Comparison of ENCODE assay signal across 1 cellular context in the genomic region with DNA sequence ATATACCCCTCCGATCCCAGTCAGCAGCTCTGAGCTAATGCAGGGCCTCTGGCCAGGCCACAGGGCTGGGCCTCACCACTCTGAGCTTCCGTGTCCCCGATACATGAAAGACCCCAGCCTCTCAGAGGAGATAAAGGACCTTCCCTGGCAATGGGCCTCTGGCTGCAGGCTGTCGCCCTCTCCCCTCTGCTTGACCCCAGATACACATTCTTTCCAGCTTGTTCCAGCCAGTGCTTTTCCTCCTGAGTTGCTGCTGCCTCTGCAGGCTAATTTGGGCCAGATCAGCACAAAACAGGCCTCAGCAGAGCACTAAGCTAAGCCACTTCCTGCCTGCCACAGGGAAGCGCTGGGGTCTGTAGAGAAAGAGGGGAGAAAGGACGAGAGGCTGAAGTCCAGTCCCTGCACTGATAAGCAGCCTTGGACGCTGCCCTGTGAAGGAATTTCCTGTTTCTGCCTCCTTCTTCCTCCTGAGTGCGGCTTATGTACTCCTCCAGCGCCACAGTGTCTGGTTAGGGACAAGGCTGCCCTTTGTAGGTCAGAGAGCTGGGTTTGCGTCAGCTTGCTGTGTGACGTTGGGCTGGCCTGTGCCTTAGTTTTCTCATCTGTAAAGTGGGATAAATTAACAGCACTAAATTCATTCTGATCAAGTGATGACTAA.
TF ChIP-seq lines count a peak whose summit lies in the region.

No MANE protein-coding gene starts in this region.

TF ChIP-seq in HepG2, 621 proteins besides CTCF, POLR2A, EP300 and RAD21 (continued from another document and continues in another):
- TF ChIP-seq ZNF543 (CRISPR knock-in tag; IDR thresholded peaks at IDR 0.05) (no peak), ARID2 (CRISPR knock-in tag; IDR thresholded peaks at IDR 0.05; ENCODE audit: borderline replicate concordance) (peak; percentile 66; the same call in 1 of the 2 replicates), GZF1 (CRISPR knock-in tag; IDR thresholded peaks at IDR 0.05) (no peak), JUN (CRISPR knock-in tag; IDR thresholded peaks at IDR 0.05) (no peak), ZNF850 (CRISPR knock-in tag; conservative IDR thresholded peaks at IDR 0.05) (no peak), GTF2F1 (IDR thresholded peaks at IDR 0.05; ENCODE audit: low read length) (no peak), ZNF292 (CRISPR knock-in tag; IDR thresholded peaks at IDR 0.05; ENCODE audit: borderline replicate concordance, low read depth) (peak; percentile 99), MEIS2 (CRISPR knock-in tag; IDR thresholded peaks at IDR 0.05) (0 out of 2 replicates have a peak, but pooled peaks have one; percentile 58), FOXM1 (CRISPR knock-in tag; IDR thresholded peaks at IDR 0.05) (no peak), KLF16 (CRISPR knock-in tag; IDR thresholded peaks at IDR 0.05) (no peak), FOXA1 (IDR thresholded peaks at IDR 0.05) (no peak), FOXA1 (CRISPR knock-in tag; IDR thresholded peaks at IDR 0.05) (peak; percentile 84), SYNCRIP (IDR thresholded peaks at IDR 0.05; ENCODE audit: insufficient read depth, low read depth, low read length) (no peak), TGIF2 (CRISPR knock-in tag; IDR thresholded peaks at IDR 0.05) (no peak), MIER2 (CRISPR knock-in tag; IDR thresholded peaks at IDR 0.05) (peak; percentile 61), ZNF619 (CRISPR knock-in tag; IDR thresholded peaks at IDR 0.05) (no peak), TSC22D2 (CRISPR knock-in tag; IDR thresholded peaks at IDR 0.05; ENCODE audit: borderline replicate concordance) (no peak; the same call in 1 of the 2 replicates), ZFX (CRISPR knock-in tag; IDR thresholded peaks at IDR 0.05; ENCODE audit: low read depth) (peak; percentile 96), ZBTB7B (CRISPR knock-in tag; IDR thresholded peaks at IDR 0.05) (peak; percentile 97), HNRNPL (IDR thresholded peaks at IDR 0.05; ENCODE audit: low read depth, low read length) (no peak), ZNF556 (CRISPR knock-in tag; IDR thresholded peaks at IDR 0.05; ENCODE audit: borderline replicate concordance) (no peak), SIN3A (IDR thresholded peaks at IDR 0.05; ENCODE audit: borderline replicate concordance, low read depth, low read length) (no peak), NCOA2 (CRISPR knock-in tag; IDR thresholded peaks at IDR 0.05) (peak; percentile 89), NPAS2 (CRISPR knock-in tag; IDR thresholded peaks at IDR 0.05; ENCODE audit: borderline replicate concordance) (no peak), SIX4 (CRISPR knock-in tag; IDR thresholded peaks at IDR 0.05) (no peak), ZSCAN12 (CRISPR knock-in tag; IDR thresholded peaks at IDR 0.05) (no peak), ZFP36 (IDR thresholded peaks at IDR 0.05; ENCODE audit: borderline replicate concordance, low read depth, low read length, partially characterized antibody) (no peak), ZNF746 (CRISPR knock-in tag; IDR thresholded peaks at IDR 0.05) (no peak), MTF2 (CRISPR knock-in tag; IDR thresholded peaks at IDR 0.05; ENCODE audit: borderline replicate concordance) (no peak), ZNF720 (CRISPR knock-in tag; IDR thresholded peaks at IDR 0.05) (no peak), ZKSCAN8 (CRISPR knock-in tag; IDR thresholded peaks at IDR 0.05; ENCODE audit: borderline replicate concordance) (0 out of 2 replicates have a peak, but pooled peaks have one; percentile 56), ZFY (CRISPR knock-in tag; IDR thresholded peaks at IDR 0.05) (peak; percentile 91), ZNF564 (CRISPR knock-in tag; IDR thresholded peaks at IDR 0.05) (0 out of 2 replicates have a peak, but pooled peaks have one; percentile 39), ZNF326 (CRISPR knock-in tag; IDR thresholded peaks at IDR 0.05; ENCODE audit: borderline replicate concordance) (no peak), ZMYM2 (CRISPR knock-in tag; IDR thresholded peaks at IDR 0.05) (peak; percentile 98), JARID2 (CRISPR knock-in tag; IDR thresholded peaks at IDR 0.05; ENCODE audit: insufficient replicate concordance) (no peak)
- TF ChIP-seq, protein P1, sequence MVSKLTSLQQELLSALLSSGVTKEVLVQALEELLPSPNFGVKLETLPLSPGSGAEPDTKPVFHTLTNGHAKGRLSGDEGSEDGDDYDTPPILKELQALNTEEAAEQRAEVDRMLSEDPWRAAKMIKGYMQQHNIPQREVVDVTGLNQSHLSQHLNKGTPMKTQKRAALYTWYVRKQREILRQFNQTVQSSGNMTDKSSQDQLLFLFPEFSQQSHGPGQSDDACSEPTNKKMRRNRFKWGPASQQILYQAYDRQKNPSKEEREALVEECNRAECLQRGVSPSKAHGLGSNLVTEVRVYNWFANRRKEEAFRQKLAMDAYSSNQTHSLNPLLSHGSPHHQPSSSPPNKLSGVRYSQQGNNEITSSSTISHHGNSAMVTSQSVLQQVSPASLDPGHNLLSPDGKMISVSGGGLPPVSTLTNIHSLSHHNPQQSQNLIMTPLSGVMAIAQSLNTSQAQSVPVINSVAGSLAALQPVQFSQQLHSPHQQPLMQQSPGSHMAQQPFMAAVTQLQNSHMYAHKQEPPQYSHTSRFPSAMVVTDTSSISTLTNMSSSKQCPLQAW (CRISPR knock-in tag; IDR thresholded peaks at IDR 0.05), result peak; percentile 94
- TF ChIP-seq, protein P2, sequence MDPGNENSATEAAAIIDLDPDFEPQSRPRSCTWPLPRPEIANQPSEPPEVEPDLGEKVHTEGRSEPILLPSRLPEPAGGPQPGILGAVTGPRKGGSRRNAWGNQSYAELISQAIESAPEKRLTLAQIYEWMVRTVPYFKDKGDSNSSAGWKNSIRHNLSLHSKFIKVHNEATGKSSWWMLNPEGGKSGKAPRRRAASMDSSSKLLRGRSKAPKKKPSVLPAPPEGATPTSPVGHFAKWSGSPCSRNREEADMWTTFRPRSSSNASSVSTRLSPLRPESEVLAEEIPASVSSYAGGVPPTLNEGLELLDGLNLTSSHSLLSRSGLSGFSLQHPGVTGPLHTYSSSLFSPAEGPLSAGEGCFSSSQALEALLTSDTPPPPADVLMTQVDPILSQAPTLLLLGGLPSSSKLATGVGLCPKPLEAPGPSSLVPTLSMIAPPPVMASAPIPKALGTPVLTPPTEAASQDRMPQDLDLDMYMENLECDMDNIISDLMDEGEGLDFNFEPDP (CRISPR knock-in tag; conservative IDR thresholded peaks at IDR 0.05), result no peak
- TF ChIP-seq, protein P3, sequence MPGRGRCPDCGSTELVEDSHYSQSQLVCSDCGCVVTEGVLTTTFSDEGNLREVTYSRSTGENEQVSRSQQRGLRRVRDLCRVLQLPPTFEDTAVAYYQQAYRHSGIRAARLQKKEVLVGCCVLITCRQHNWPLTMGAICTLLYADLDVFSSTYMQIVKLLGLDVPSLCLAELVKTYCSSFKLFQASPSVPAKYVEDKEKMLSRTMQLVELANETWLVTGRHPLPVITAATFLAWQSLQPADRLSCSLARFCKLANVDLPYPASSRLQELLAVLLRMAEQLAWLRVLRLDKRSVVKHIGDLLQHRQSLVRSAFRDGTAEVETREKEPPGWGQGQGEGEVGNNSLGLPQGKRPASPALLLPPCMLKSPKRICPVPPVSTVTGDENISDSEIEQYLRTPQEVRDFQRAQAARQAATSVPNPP (CRISPR knock-in tag; IDR thresholded peaks at IDR 0.05), result no peak
- TF ChIP-seq, protein P4, sequence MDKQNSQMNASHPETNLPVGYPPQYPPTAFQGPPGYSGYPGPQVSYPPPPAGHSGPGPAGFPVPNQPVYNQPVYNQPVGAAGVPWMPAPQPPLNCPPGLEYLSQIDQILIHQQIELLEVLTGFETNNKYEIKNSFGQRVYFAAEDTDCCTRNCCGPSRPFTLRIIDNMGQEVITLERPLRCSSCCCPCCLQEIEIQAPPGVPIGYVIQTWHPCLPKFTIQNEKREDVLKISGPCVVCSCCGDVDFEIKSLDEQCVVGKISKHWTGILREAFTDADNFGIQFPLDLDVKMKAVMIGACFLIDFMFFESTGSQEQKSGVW (CRISPR knock-in tag; IDR thresholded peaks at IDR 0.05; ENCODE audit: borderline replicate concordance), result no peak; the same call in 1 of the 2 replicates
- TF ChIP-seq, protein P5, sequence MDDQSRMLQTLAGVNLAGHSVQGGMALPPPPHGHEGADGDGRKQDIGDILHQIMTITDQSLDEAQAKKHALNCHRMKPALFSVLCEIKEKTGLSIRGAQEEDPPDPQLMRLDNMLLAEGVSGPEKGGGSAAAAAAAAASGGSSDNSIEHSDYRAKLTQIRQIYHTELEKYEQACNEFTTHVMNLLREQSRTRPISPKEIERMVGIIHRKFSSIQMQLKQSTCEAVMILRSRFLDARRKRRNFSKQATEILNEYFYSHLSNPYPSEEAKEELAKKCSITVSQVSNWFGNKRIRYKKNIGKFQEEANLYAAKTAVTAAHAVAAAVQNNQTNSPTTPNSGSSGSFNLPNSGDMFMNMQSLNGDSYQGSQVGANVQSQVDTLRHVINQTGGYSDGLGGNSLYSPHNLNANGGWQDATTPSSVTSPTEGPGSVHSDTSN (CRISPR knock-in tag; IDR thresholded peaks at IDR 0.05; ENCODE audit: borderline replicate concordance), result no peak
- TF ChIP-seq, protein P6, sequence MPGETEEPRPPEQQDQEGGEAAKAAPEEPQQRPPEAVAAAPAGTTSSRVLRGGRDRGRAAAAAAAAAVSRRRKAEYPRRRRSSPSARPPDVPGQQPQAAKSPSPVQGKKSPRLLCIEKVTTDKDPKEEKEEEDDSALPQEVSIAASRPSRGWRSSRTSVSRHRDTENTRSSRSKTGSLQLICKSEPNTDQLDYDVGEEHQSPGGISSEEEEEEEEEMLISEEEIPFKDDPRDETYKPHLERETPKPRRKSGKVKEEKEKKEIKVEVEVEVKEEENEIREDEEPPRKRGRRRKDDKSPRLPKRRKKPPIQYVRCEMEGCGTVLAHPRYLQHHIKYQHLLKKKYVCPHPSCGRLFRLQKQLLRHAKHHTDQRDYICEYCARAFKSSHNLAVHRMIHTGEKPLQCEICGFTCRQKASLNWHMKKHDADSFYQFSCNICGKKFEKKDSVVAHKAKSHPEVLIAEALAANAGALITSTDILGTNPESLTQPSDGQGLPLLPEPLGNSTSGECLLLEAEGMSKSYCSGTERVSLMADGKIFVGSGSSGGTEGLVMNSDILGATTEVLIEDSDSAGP (CRISPR knock-in tag; IDR thresholded peaks at IDR 0.05; ENCODE audit: borderline replicate concordance), result peak; percentile 82
- TF ChIP-seq, protein P7, sequence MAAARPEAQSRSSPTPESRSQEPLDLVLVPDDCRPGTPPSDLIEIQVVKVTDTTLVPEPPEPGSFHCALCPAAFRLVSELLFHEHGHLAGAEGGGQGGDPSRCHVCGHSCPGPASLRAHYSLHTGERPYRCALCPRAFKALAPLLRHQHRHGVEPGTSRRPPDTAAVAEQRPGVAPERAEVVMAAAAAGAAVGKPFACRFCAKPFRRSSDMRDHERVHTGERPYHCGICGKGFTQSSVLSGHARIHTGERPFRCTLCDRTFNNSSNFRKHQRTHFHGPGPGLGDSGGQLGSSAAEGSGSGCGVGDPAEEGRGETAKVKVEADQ (CRISPR knock-in tag; IDR thresholded peaks at IDR 0.05; ENCODE audit: borderline replicate concordance), result 0 out of 2 replicates have a peak, but pooled peaks have one; percentile 68
- TF ChIP-seq, protein P8, sequence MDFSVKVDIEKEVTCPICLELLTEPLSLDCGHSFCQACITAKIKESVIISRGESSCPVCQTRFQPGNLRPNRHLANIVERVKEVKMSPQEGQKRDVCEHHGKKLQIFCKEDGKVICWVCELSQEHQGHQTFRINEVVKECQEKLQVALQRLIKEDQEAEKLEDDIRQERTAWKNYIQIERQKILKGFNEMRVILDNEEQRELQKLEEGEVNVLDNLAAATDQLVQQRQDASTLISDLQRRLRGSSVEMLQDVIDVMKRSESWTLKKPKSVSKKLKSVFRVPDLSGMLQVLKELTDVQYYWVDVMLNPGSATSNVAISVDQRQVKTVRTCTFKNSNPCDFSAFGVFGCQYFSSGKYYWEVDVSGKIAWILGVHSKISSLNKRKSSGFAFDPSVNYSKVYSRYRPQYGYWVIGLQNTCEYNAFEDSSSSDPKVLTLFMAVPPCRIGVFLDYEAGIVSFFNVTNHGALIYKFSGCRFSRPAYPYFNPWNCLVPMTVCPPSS (IDR thresholded peaks at IDR 0.05), result no peak
- TF ChIP-seq, protein P9, sequence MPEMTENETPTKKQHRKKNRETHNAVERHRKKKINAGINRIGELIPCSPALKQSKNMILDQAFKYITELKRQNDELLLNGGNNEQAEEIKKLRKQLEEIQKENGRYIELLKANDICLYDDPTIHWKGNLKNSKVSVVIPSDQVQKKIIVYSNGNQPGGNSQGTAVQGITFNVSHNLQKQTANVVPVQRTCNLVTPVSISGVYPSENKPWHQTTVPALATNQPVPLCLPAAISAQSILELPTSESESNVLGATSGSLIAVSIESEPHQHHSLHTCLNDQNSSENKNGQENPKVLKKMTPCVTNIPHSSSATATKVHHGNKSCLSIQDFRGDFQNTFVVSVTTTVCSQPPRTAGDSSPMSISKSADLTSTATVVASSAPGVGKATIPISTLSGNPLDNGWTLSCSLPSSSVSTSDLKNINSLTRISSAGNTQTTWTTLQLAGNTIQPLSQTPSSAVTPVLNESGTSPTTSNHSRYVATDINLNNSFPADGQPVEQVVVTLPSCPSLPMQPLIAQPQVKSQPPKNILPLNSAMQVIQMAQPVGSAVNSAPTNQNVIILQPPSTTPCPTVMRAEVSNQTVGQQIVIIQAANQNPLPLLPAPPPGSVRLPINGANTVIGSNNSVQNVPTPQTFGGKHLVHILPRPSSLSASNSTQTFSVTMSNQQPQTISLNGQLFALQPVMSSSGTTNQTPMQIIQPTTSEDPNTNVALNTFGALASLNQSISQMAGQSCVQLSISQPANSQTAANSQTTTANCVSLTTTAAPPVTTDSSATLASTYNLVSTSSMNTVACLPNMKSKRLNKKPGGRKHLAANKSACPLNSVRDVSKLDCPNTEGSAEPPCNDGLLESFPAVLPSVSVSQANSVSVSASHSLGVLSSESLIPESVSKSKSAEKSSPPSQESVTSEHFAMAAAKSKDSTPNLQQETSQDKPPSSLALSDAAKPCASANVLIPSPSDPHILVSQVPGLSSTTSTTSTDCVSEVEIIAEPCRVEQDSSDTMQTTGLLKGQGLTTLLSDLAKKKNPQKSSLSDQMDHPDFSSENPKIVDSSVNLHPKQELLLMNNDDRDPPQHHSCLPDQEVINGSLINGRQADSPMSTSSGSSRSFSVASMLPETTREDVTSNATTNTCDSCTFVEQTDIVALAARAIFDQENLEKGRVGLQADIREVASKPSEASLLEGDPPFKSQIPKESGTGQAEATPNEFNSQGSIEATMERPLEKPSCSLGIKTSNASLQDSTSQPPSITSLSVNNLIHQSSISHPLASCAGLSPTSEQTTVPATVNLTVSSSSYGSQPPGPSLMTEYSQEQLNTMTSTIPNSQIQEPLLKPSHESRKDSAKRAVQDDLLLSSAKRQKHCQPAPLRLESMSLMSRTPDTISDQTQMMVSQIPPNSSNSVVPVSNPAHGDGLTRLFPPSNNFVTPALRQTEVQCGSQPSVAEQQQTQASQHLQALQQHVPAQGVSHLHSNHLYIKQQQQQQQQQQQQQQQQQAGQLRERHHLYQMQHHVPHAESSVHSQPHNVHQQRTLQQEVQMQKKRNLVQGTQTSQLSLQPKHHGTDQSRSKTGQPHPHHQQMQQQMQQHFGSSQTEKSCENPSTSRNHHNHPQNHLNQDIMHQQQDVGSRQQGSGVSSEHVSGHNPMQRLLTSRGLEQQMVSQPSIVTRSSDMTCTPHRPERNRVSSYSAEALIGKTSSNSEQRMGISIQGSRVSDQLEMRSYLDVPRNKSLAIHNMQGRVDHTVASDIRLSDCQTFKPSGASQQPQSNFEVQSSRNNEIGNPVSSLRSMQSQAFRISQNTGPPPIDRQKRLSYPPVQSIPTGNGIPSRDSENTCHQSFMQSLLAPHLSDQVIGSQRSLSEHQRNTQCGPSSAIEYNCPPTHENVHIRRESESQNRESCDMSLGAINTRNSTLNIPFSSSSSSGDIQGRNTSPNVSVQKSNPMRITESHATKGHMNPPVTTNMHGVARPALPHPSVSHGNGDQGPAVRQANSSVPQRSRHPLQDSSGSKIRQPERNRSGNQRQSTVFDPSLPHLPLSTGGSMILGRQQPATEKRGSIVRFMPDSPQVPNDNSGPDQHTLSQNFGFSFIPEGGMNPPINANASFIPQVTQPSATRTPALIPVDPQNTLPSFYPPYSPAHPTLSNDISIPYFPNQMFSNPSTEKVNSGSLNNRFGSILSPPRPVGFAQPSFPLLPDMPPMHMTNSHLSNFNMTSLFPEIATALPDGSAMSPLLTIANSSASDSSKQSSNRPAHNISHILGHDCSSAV (CRISPR knock-in tag; IDR thresholded peaks at IDR 0.05; ENCODE audit: borderline replicate concordance), result no peak
